14 cellular contexts compared by ENCODE assay signal in genomic region chr1:1233567-1233892, GRCh38. TPM values are rescaled to one million over a fixed set of nuclear protein-coding genes. Genes with fewer than 3 reads are reported as not detected.
DNase-seq lines count a peak whose midpoint lies in the region; ATAC-seq and FAIRE-seq lines count a peak whose summit lies in the region.
"Had no signal": no experiment of that assay in that cellular context is flagged by ENCODE, and none has a peak within 500 bp of the region (broad histone marks: within the 10 kb centered on the region; RNA-seq: fewer than 3 reads in every experiment).

No MANE protein-coding gene starts in this region.

- peak overlapping the region; percentile 74 for H3K4me3 Mint-ChIP-seq in activated naive CD4-positive, alpha-beta T cell treated with anti-CD3 and anti-CD28 coated beads for 36 hours
- H3K4me3 Mint-ChIP-seq in effector memory CD8-positive, alpha-beta T cell: peak overlapping the region; percentile 73 to 79
- peak overlapping the region; percentile 71 for H3K4me3 Mint-ChIP-seq in stimulated activated memory B cell treated with anti-CD40 and anti-IgM and Interleukin-4, amounts not matched to agents 10 μg/mL and 1 μg/mL and 100 μg/mL, for 72 hours

- DNase-seq in activated naive CD4-positive, alpha-beta T cell treated with anti-CD3 and anti-CD28 coated beads for 36 hours: no peak
- DNase-seq in activated naive CD4-positive, alpha-beta T cell treated with anti-CD3 and anti-CD28 coated beads, Interleukin-2, amount 50 U/mL, for 16 hours: no peak
- no peak for DNase-seq in SK-N-MC (ENCODE audit: low read depth, low spot score)
- DNase-seq in effector memory CD8-positive, alpha-beta T cell: no peak
- no peak for DNase-seq in NCI-H524 (lab: John Stamatoyannopoulos, UW)
- no peak for DNase-seq in small intestine
- no peak for DNase-seq in SW480 (ENCODE audit: low spot score)
- DNase-seq: aorta, left ventricle myocardium inferior, NCI-H69, SJCRH30 had no signal

- peak overlapping the region; percentile 68 for H3K27ac Mint-ChIP-seq in activated naive CD4-positive, alpha-beta T cell treated with anti-CD3 and anti-CD28 coated beads for 36 hours
- peak overlapping the region in 1 of 2 donors; percentile 83 for H3K27ac Mint-ChIP-seq in effector memory CD8-positive, alpha-beta T cell
- peak overlapping the region; percentile 63 for H3K27ac Mint-ChIP-seq in stimulated activated memory B cell treated with anti-CD40 and anti-IgM and Interleukin-4, amounts not matched to agents 10 μg/mL and 1 μg/mL and 100 μg/mL, for 72 hours

- FAIRE-seq in small intestine (lab: Jason Lieb, UNC): no peak
- FAIRE-seq: endothelial cell of umbilical vein had no signal

- H3K4me3 ChIP-seq in SK-N-MC: peak overlapping the region; percentile 70
- H3K4me3 ChIP-seq in small intestine (ENCODE audit: low read depth in 1 of 2, low read length in 2 of 2): no peak overlapping the region
- H3K4me3 ChIP-seq: SJCRH30 had no signal

- peak overlapping the region; percentile 65 for H3K9ac ChIP-seq in SK-N-MC (ENCODE audit: insufficient read length)

- H3K9me3 Mint-ChIP-seq in activated naive CD4-positive, alpha-beta T cell treated with anti-CD3 and anti-CD28 coated beads for 36 hours: no peaks in the 10 kb centered on the region
- H3K9me3 Mint-ChIP-seq in effector memory CD8-positive, alpha-beta T cell: no peaks in the 10 kb centered on the region
- H3K9me3 Mint-ChIP-seq in stimulated activated memory B cell treated with anti-CD40 and anti-IgM and Interleukin-4, amounts not matched to agents 10 μg/mL and 1 μg/mL and 100 μg/mL, for 72 hours: no peaks in the 10 kb centered on the region

- H3K27ac ChIP-seq in SK-N-MC (peak overlapping the region; percentile 73), small intestine (ENCODE audit: low read depth in 1 of 2, low read length in 1 of 2) (no peak overlapping the region)
- H3K27ac ChIP-seq: left ventricle myocardium inferior, SJCRH30 had no signal

- H3K4me1 ChIP-seq in small intestine (ENCODE audit: control insufficient read depth in 2 of 2, insufficient read depth in 1 of 2, low read depth in 1 of 2, low read length in 1 of 2): peaks cover 5 to 9% of the 10 kb centered on the region in 2 donors

- H3K27me3 Mint-ChIP-seq in activated naive CD4-positive, alpha-beta T cell treated with anti-CD3 and anti-CD28 coated beads for 36 hours (ENCODE audit: low read depth): no peaks in the 10 kb centered on the region
- H3K27me3 Mint-ChIP-seq in effector memory CD8-positive, alpha-beta T cell: no peaks in the 10 kb centered on the region
- H3K27me3 Mint-ChIP-seq in stimulated activated memory B cell treated with anti-CD40 and anti-IgM and Interleukin-4, amounts not matched to agents 10 μg/mL and 1 μg/mL and 100 μg/mL, for 72 hours: peaks cover 6% of the 10 kb centered on the region

- peaks cover 7% of the 10 kb centered on the region; the same call in 1 of the 2 replicates for H3K36me3 ChIP-seq in SK-N-MC (ENCODE audit: insufficient read depth, low read length)
- H3K36me3 ChIP-seq in small intestine (ENCODE audit: control insufficient read depth in 2 of 2, insufficient read depth in 2 of 2, low read length in 2 of 2): peaks cover 0 to 2% of the 10 kb centered on the region in 2 donors

- peaks cover 18% of the 10 kb centered on the region for H3K36me3 Mint-ChIP-seq in activated naive CD4-positive, alpha-beta T cell treated with anti-CD3 and anti-CD28 coated beads for 36 hours (ENCODE audit: low read depth)
- peaks cover 20% of the 10 kb centered on the region for H3K36me3 Mint-ChIP-seq in effector memory CD8-positive, alpha-beta T cell (ENCODE audit: insufficient read depth)
- H3K36me3 Mint-ChIP-seq in stimulated activated memory B cell treated with anti-CD40 and anti-IgM and Interleukin-4, amounts not matched to agents 10 μg/mL and 1 μg/mL and 100 μg/mL, for 72 hours: peaks cover 25% of the 10 kb centered on the region

- 95 to 96% (median 95%) methylated on average over 15 of the region's 15 CpGs for WGBS in small intestine, 3 donors

- H3K27me3 ChIP-seq in small intestine (ENCODE audit: control insufficient read depth in 2 of 2, insufficient read depth in 2 of 2, low read length in 2 of 2): peaks cover 0 to 6% of the 10 kb centered on the region in 2 donors

- intact Hi-C loops in activated naive CD4-positive, alpha-beta T cell treated with anti-CD3 and anti-CD28 coated beads for 36 hours (cut with micrococcal nuclease): loop anchor here (10.0 kb wide), 1 partner anchor 199 kb away; no protein-coding TSS in a partner anchor

- no peak for ATAC-seq in effector memory CD8-positive, alpha-beta T cell (replicated peaks)
- no peak for ATAC-seq in stimulated activated memory B cell treated with anti-CD40 and anti-IgM and Interleukin-4, amounts not matched to agents 10 μg/mL and 1 μg/mL and 100 μg/mL, for 72 hours

- CTCF ChIA-PET in activated naive CD4-positive, alpha-beta T cell treated with anti-CD3 and anti-CD28 coated beads for 36 hours (lab: Charles Lee): no interaction called here

- H3K9me3 ChIP-seq in SK-N-MC (ENCODE audit: low read depth, low read length) (no peaks in the 10 kb centered on the region), small intestine (ENCODE audit: control insufficient read depth, low read depth) (no peaks in the 10 kb centered on the region)
- H3K9me3 ChIP-seq: left ventricle myocardium inferior, SJCRH30 had no signal

- H3K4me1 Mint-ChIP-seq in activated naive CD4-positive, alpha-beta T cell treated with anti-CD3 and anti-CD28 coated beads for 36 hours (ENCODE audit: low read depth): peaks cover 34% of the 10 kb centered on the region
- H3K4me1 Mint-ChIP-seq in effector memory CD8-positive, alpha-beta T cell (ENCODE audit: low read depth in 2 of 2): peaks cover 29% of the 10 kb centered on the region in 2 donors
- peaks cover 61% of the 10 kb centered on the region for H3K4me1 Mint-ChIP-seq in stimulated activated memory B cell treated with anti-CD40 and anti-IgM and Interleukin-4, amounts not matched to agents 10 μg/mL and 1 μg/mL and 100 μg/mL, for 72 hours

RNA-seq across cellular contexts. Expression of gene B3GALT6, which starts 1.5 kb away (rescaled TPM):
- total RNA-seq in activated naive CD4-positive, alpha-beta T cell treated with anti-CD3 and anti-CD28 coated beads for 36 hours: 1 to 10 TPM; 8.7 to 9.9 TPM
- polyA plus RNA-seq in small intestine: 10 to 100 TPM in 1 of 3 donors, 1 to 10 TPM in 2; 2.7 to 10.2 (median 3.5) TPM

RNA-seq across cellular contexts. Expression of gene SDF4, which starts 1.7 kb away (rescaled TPM):
- 10 to 100 TPM; 74.7 to 79.5 TPM for total RNA-seq in activated naive CD4-positive, alpha-beta T cell treated with anti-CD3 and anti-CD28 coated beads for 36 hours
- polyA plus RNA-seq in small intestine: 100 to 1,000 TPM in 2 of 3 donors, 10 to 100 TPM in 1; 91.2 to 170 (median 132) TPM

RNA-seq across cellular contexts. Expression of gene C1QTNF12, which starts 13.0 kb away (rescaled TPM):
- 1 to 10 TPM; 6.0 to 7.8 TPM for total RNA-seq in activated naive CD4-positive, alpha-beta T cell treated with anti-CD3 and anti-CD28 coated beads for 36 hours
- 100 to 1,000 TPM in 2 of 3 donors, 10 to 100 TPM in 1; 10.6 to 203 (median 157) TPM for polyA plus RNA-seq in small intestine
- total RNA-seq: SJCRH30 had no signal

RNA-seq across cellular contexts. Expression of gene TNFRSF4, which starts 19.6 kb away (rescaled TPM):
- 100 to 1,000 TPM; 107 to 110 TPM for total RNA-seq in activated naive CD4-positive, alpha-beta T cell treated with anti-CD3 and anti-CD28 coated beads for 36 hours
- polyA plus RNA-seq in small intestine: 1 to 10 TPM in 2 of 3 donors, not detected in 1; 3.1 to 3.5 TPM

RNA-seq across cellular contexts. Expression of gene TNFRSF18, which starts 27.1 kb away (rescaled TPM):
- total RNA-seq in activated naive CD4-positive, alpha-beta T cell treated with anti-CD3 and anti-CD28 coated beads for 36 hours: 10 to 100 TPM; 30.7 to 31.0 TPM
- polyA plus RNA-seq in small intestine: 1 to 10 TPM in 2 of 3 donors, not detected in 1; 1.8 to 5.9 TPM
- total RNA-seq: endothelial cell of umbilical vein, left ventricle myocardium inferior, osteoblast had no signal
- polyA plus RNA-seq: endothelial cell of umbilical vein had no signal
